In the genomic region with DNA sequence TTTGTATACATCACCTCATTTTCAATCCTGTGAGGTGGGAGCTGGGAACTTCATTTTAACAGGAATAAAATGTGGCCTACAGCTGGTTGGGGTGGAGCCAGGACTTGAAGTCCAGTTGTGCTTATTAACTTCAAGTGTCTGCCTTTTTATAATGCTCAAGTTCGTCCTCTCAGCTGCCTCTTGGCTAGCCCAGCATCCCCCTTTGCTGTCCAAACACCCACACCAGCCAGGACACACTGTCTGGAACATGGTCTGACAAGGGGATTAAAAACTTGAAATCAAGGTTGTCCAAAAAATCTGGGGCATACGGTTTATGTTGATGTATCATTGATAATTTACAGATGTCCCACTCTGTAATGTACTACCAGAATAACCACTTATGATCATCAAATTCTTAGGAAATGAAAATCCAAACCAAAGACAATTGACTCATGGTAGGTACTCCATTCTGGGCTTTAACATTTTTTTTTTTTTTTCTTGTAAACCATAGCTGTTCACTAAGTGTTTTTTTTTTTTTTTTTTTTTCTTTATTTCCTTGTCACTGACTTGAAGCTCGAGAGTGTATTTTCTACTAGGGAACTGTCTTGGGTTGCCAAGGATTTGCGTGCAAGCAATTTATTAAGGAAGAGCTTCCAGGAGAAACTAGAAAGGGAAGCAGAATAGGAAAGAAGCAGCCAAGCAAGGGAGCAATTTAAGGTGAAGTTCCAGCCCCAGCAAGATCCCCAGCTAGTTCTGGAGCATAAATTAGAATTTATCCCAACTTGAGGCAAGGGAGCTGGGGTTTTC, we compare ENCODE assay signal across 8 cellular contexts.
DNase-seq lines count a peak whose midpoint lies in the region; ATAC-seq and FAIRE-seq lines count a peak whose summit lies in the region.

No MANE protein-coding gene starts in this region.

- ATAC-seq in HG03378 (IDR thresholded peaks at IDR 0.05; ENCODE audit: unreplicated experiment) (no peak), HG03571 (IDR thresholded peaks at IDR 0.05; ENCODE audit: unreplicated experiment) (no peak)

- peaks cover 24% of the 10 kb centered on the region for H3K4me1 ChIP-seq in mucosa of stomach (ENCODE audit: control insufficient read depth, insufficient read depth, low read length)

- H3K9me3 ChIP-seq in mucosa of stomach (ENCODE audit: control insufficient read depth, low read length), result no peaks in the 10 kb centered on the region

- no peak for FAIRE-seq in frontal cortex (lab: Jason Lieb, UNC)

- no peaks in the 10 kb centered on the region for H3K36me3 ChIP-seq in mucosa of stomach (ENCODE audit: control insufficient read depth, insufficient read depth, low read length)

- peak overlapping the region; percentile 62 for H3K9ac ChIP-seq in mucosa of stomach (ENCODE audit: low read length)

- H3K27me3 ChIP-seq in mucosa of stomach (ENCODE audit: control insufficient read depth, insufficient read depth, low read length), result no peaks in the 10 kb centered on the region

- peak; percentile 62 for DNase-seq in EH (ENCODE audit: low read depth)
- peak; percentile 25 for DNase-seq in NCI-H774 (lab: John Stamatoyannopoulos, UW)
- DNase-seq in dedifferentiated amniotic fluid mesenchymal stem cell (ENCODE audit: extremely low spot score), result peak; percentile 39
- DNase-seq in NCI-H187 treated with DMSO at 0.1 percent for 48 hours (lab: John Stamatoyannopoulos, UW), result no peak
- no peak for DNase-seq in frontal cortex (ENCODE audit: low spot score in 2 of 2)

- H3K4me3 ChIP-seq in mucosa of stomach (ENCODE audit: low read length), result peak overlapping the region; percentile 16

Comparison
In these comparisons a context has a peak if more than half of its experiments do, and no peak if none do; other contexts are left out.
1. DNase-seq: peak in EH (single experiment), NCI-H774 (single experiment) and dedifferentiated amniotic fluid mesenchymal stem cell (single experiment); none in NCI-H187 treated with DMSO at 0.1 percent for 48 hours (single experiment) and frontal cortex (0 of 2).